16 cellular contexts compared by ENCODE assay signal in the genomic region with DNA sequence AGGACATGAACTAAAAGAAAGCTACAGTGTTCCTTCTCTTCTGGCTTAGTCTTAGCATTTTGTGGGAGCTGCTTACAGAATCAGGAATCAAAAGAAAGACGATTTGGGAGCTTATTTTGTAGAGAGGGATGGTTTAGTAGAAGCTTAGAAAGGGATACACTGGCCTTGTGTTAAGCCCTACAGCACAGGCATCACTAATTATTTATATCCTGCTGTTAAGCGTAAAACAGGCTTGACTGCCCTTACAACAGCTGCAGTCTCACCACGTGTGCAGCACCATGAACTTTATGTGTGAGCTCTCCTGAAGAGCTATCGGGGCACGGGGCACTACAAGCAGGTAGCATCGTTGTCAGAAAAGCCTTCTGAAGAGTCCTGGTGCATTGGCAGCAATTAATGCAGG.
DNase-seq lines count a peak whose midpoint lies in the region; ATAC-seq, FAIRE-seq and TF ChIP-seq lines count a peak whose summit lies in the region.
"Had no signal": no experiment of that assay in that cellular context is flagged by ENCODE, and none has a peak within 500 bp of the region (broad histone marks: within the 10 kb centered on the region; RNA-seq: fewer than 3 reads in every experiment).

No MANE protein-coding gene starts in this region.

- no peak overlapping the region for H3K27ac ChIP-seq in pancreas
- H3K27ac ChIP-seq: epithelial cell of prostate, ovary had no signal

- no peaks in the 10 kb centered on the region for H3K36me3 ChIP-seq in pancreas
- H3K36me3 ChIP-seq: ovary had no signal

- no peak for TF ChIP-seq CTCF in pancreas (IDR thresholded peaks at IDR 0.05)
- TF ChIP-seq CTCF in GM13977 (IDR thresholded peaks at IDR 0.05; ENCODE audit: extremely low read depth, insufficient read depth, missing control alignments) = no peak

- no peak for ATAC-seq in pancreas

- H3K4me3 ChIP-seq in pancreas = no peak overlapping the region
- H3K4me3 ChIP-seq: ovary had no signal

- no peak for FAIRE-seq in pancreas (lab: Jason Lieb, UNC)
- no peak for FAIRE-seq in frontal cortex (lab: Jason Lieb, UNC)

- H3K4me1 ChIP-seq in pancreas = no peaks in the 10 kb centered on the region

- no peaks in the 10 kb centered on the region for H3K27me3 ChIP-seq in pancreas
- H3K27me3 ChIP-seq: ovary had no signal

- in situ Hi-C loops in GM13977 (cut with MboI; ENCODE audit: low pct_unique_long_range_greater_than_20kb, low sequenced_read_pairs, unreplicated experiment) = no loop called here

- intact Hi-C loops in pancreas (cut with DNase I) = no loop called here

- DNase-seq in DMS53 treated with DMSO at 0.1 percent for 48 hours (lab: John Stamatoyannopoulos, UW; ENCODE audit: unreplicated experiment) = peak; percentile 43
- DNase-seq in NCI-H2081 treated with DMSO at 0.1 percent for 48 hours (lab: John Stamatoyannopoulos, UW) = peak; percentile 55
- peak; percentile 1 for DNase-seq in RPMI7951 (ENCODE audit: low read depth)
- DNase-seq in medulla oblongata (ENCODE audit: extremely low spot score) = peak; percentile 6
- DNase-seq in pancreas = no peak
- no peak for DNase-seq in GM13977 (ENCODE audit: low spot score)
- DNase-seq in activated CD4-positive, alpha-beta T cell treated with anti-CD3 and anti-CD28 coated beads, Interleukin-2, amount 50 U/mL, for 4 hours = no peak
- DNase-seq in frontal cortex (ENCODE audit: low spot score in 2 of 2) = no peak
- DNase-seq: activated CD4-positive, alpha-beta T cell treated with anti-CD3 and anti-CD28 coated beads for 48 hours; amniotic stem cell; DMS79; NCI-H446 treated with DMSO at 0.1 percent for 48 hours; ovary; stimulated activated CD4-positive, alpha-beta T cell treated with anti-CD3 and anti-CD28 coated beads, Interleukin-15, amount 100 ng/mL, for 24 hours; T-helper 2 cell had no signal

- 11 to 13% methylated on average over 6 of the region's 6 CpGs for WGBS in pancreas, 2 donors

- H3K9me3 ChIP-seq in pancreas = no peaks in the 10 kb centered on the region
- H3K9me3 ChIP-seq: ovary had no signal

Comparison
In these comparisons a context has a peak if more than half of its experiments do, and no peak if none do; other contexts are left out.
1. DNase-seq: peak in DMS53 treated with DMSO at 0.1 percent for 48 hours (single experiment), NCI-H2081 treated with DMSO at 0.1 percent for 48 hours (single experiment), RPMI7951 (single experiment) and medulla oblongata (single experiment); none in pancreas (0 of 6), GM13977 (single experiment), activated CD4-positive, alpha-beta T cell treated with anti-CD3 and anti-CD28 coated beads, Interleukin-2, amount 50 U/mL, for 4 hours (0 of 2) and frontal cortex (0 of 2).